Comparison of ENCODE assay signal across 8 cellular contexts in genomic region chr6:131182991-131183425, GRCh38. TPM values are rescaled to one million over a fixed set of nuclear protein-coding genes. Genes with fewer than 3 reads are reported as not detected.
A peak's percentile ranks its signal among the peaks of the same experiment; 100 is the strongest.
DNase-seq lines count a peak whose midpoint lies in the region; ATAC-seq and TF ChIP-seq lines count a peak whose summit lies in the region.

No MANE protein-coding gene starts in this region.

- TF ChIP-seq CTCF in transverse colon (IDR thresholded peaks at IDR 0.05) = peak in 4 of 5 experiments; percentile 37 to 53 (median 46)

- in situ Hi-C loops in transverse colon (cut with MboI; ENCODE audit: low pct_ligation_motif_present in 1 of 4, low pct_unique_long_range_greater_than_20kb in 1 of 4, low sequenced_read_pairs in 3 of 4) = loop anchor here (10.0 to 25.0 kb wide), 3 partner anchors 342 to 354 kb away; no protein-coding TSS in a partner anchor

- H3K4me1 ChIP-seq in transverse colon = peaks cover 0 to 5% (median 0%) of the 10 kb centered on the region in 4 donors

- no peak overlapping the region for H3K4me3 ChIP-seq in transverse colon

- ATAC-seq in GM18858 (IDR thresholded peaks at IDR 0.05; ENCODE audit: unreplicated experiment) = peak; percentile 57
- peak; percentile 63 to 71 for ATAC-seq in activated naive CD4-positive, alpha-beta T cell treated with anti-CD3 and anti-CD28 coated beads, Interleukin-2, amount 50 U/mL, for 72 hours

- no peaks in the 10 kb centered on the region for H3K9me3 ChIP-seq in transverse colon

- H3K27ac Mint-ChIP-seq in activated naive CD4-positive, alpha-beta T cell treated with anti-CD3 and anti-CD28 coated beads, Interleukin-2, amount 50 U/mL, for 72 hours = peak overlapping the region; percentile 67 to 94

- DNase-seq in AML-193 (lab: John Stamatoyannopoulos, UW) (peak; percentile 24 to 26), MV-4-11 (lab: John Stamatoyannopoulos, UW) (peak; percentile 74), iris pigment epithelial cell (ENCODE audit: low read depth) (peak; percentile 54), transverse colon (no peak), glomerular visceral epithelial cell (ENCODE audit: extremely low spot score) (no peak), GM19238 (ENCODE audit: insufficient read length, low spot score) (no peak)
- DNase-seq in activated naive CD4-positive, alpha-beta T cell treated with anti-CD3 and anti-CD28 coated beads, Interleukin-2, amount 50 U/mL, for 72 hours (ENCODE audit: low spot score in 2 of 2) = no peak

- H3K36me3 ChIP-seq in transverse colon = no peaks in the 10 kb centered on the region

- intact Hi-C loops in transverse colon (cut with DNase I; ENCODE audit: low total_unique reads) = no loop called here

- no peak overlapping the region for H3K27ac ChIP-seq in transverse colon

- no peaks in the 10 kb centered on the region for H3K27me3 ChIP-seq in transverse colon

- 18 to 21% methylated on average over 5 of the region's 5 CpGs for WGBS in transverse colon (ENCODE audit: low coverage in 1 of 2), 2 donors

- no peak for TF ChIP-seq POLR2A in transverse colon (IDR thresholded peaks at IDR 0.05)

- no peak for TF ChIP-seq EP300 in transverse colon (IDR thresholded peaks at IDR 0.05; ENCODE audit: low read depth)

- H3K9me3 Mint-ChIP-seq in activated naive CD4-positive, alpha-beta T cell treated with anti-CD3 and anti-CD28 coated beads, Interleukin-2, amount 50 U/mL, for 72 hours = peaks cover 0 to 3% of the 10 kb centered on the region in 2 donors

- peaks cover 6 to 10% of the 10 kb centered on the region in 2 donors for H3K36me3 Mint-ChIP-seq in activated naive CD4-positive, alpha-beta T cell treated with anti-CD3 and anti-CD28 coated beads, Interleukin-2, amount 50 U/mL, for 72 hours

RNA-seq across cellular contexts. Expression of gene AKAP7, which starts 47.7 kb away (rescaled TPM):
- 1 to 10 TPM; 5.1 to 6.3 TPM for total RNA-seq in activated naive CD4-positive, alpha-beta T cell treated with anti-CD3 and anti-CD28 coated beads, Interleukin-2, amount 50 U/mL, for 72 hours
- total RNA-seq in transverse colon = 10 to 100 TPM in 2 of 4 donors, 1 to 10 TPM in 2; 4.9 to 19.1 (median 12.0) TPM

Comparison
In these comparisons a context has a peak if more than half of its experiments do, and no peak if none do; other contexts are left out.
1. DNase-seq: peak in AML-193 (2 of 2), MV-4-11 (single experiment) and iris pigment epithelial cell (single experiment); none in activated naive CD4-positive, alpha-beta T cell treated with anti-CD3 and anti-CD28 coated beads, Interleukin-2, amount 50 U/mL, for 72 hours (0 of 2), transverse colon (single experiment), glomerular visceral epithelial cell (single experiment) and GM19238 (single experiment).